Comparison of ENCODE assay signal across 19 cellular contexts in genomic region chr13:109036091-109036490, GRCh38.
DNase-seq lines count a peak whose midpoint lies in the region; FAIRE-seq and TF ChIP-seq lines count a peak whose summit lies in the region.
"Had no signal": no experiment of that assay in that cellular context is flagged by ENCODE, and none has a peak within 500 bp of the region (broad histone marks: within the 10 kb centered on the region; RNA-seq: fewer than 3 reads in every experiment).

No MANE protein-coding gene starts in this region.

- H3K27me3 Mint-ChIP-seq in neural crest cell (ENCODE audit: low read depth) (no peaks in the 10 kb centered on the region), glutamatergic neuron (ENCODE audit: unreplicated experiment) (peaks cover 1% of the 10 kb centered on the region)

- DNase-seq in astrocyte of the cerebellum (ENCODE audit: low read depth) (peak; percentile 5), fibroblast of mammary gland (ENCODE audit: low read depth) (peak; percentile 20), neural crest cell (ENCODE audit: low read depth, low spot score) (no peak), stromal cell of bone marrow (ENCODE audit: low read depth) (peak; percentile 2), glutamatergic neuron (no peak), NCI-H187 (lab: John Stamatoyannopoulos, UW) (no peak), kidney (no peak)
- DNase-seq: Caco-2; CD4-positive, CD25-positive, alpha-beta regulatory T cell; H9; Kasumi-1; NCI-H1105; NCI-H1694; NCI-H446 had no signal

- peak overlapping the region; percentile 51 for H3K27ac Mint-ChIP-seq in neural crest cell (ENCODE audit: unreplicated experiment)
- no peak overlapping the region for H3K27ac Mint-ChIP-seq in glutamatergic neuron (ENCODE audit: unreplicated experiment)
- H3K27ac Mint-ChIP-seq: B cell; CD4-positive, CD25-positive, alpha-beta regulatory T cell; H9; IgD-negative memory B cell had no signal

- no peaks in the 10 kb centered on the region for H3K9me3 ChIP-seq in kidney (ENCODE audit: control insufficient read depth in 1 of 2, low read length in 2 of 2)

- no peak for TF ChIP-seq CTCF in astrocyte of the cerebellum (IDR thresholded peaks at IDR 0.05; ENCODE audit: low read depth, low read length, missing control alignments)
- no peak for TF ChIP-seq CTCF in fibroblast of mammary gland (conservative IDR thresholded peaks at IDR 0.05; ENCODE audit: control insufficient read depth, insufficient read depth, low read depth, low read length)
- TF ChIP-seq CTCF in neural crest cell (conservative IDR thresholded peaks at IDR 0.05) = no peak
- TF ChIP-seq CTCF in glutamatergic neuron (IDR thresholded peaks at IDR 0.05; ENCODE audit: partially characterized antibody, unreplicated experiment) = no peak
- TF ChIP-seq CTCF in kidney (IDR thresholded peaks at IDR 0.05; ENCODE audit: borderline replicate concordance, extremely low read depth, insufficient read depth) = no peak

- in situ Hi-C loops in astrocyte of the cerebellum (cut with HindIII; ENCODE audit: low sequenced_read_pairs) = no loop called here

- intact Hi-C loops in kidney (cut with DNase I) = no loop called here

- H3K9ac ChIP-seq in kidney (ENCODE audit: low read length in 2 of 2) = no peak overlapping the region

- no peak overlapping the region for H3K4me3 Mint-ChIP-seq in neural crest cell
- H3K4me3 Mint-ChIP-seq in glutamatergic neuron (ENCODE audit: unreplicated experiment) = no peak overlapping the region
- H3K4me3 Mint-ChIP-seq: B cell; CD4-positive, CD25-positive, alpha-beta regulatory T cell; H9; IgD-negative memory B cell had no signal

- H3K27ac ChIP-seq in kidney (ENCODE audit: low read depth in 2 of 2, low read length in 2 of 2) = no peak overlapping the region
- H3K27ac ChIP-seq: HL-60, RWPE1 had no signal

- H3K4me1 Mint-ChIP-seq in neural crest cell (peaks cover 22% of the 10 kb centered on the region), glutamatergic neuron (ENCODE audit: low read depth, unreplicated experiment) (peaks cover 23% of the 10 kb centered on the region)
- H3K4me1 Mint-ChIP-seq: B cell; CD4-positive, CD25-positive, alpha-beta regulatory T cell; H9; IgD-negative memory B cell had no signal

- H3K4me1 ChIP-seq in kidney (ENCODE audit: control insufficient read depth in 1 of 2, insufficient read depth in 1 of 2, low read depth in 1 of 2, low read length in 2 of 2) = no peaks in the 10 kb centered on the region
- H3K4me1 ChIP-seq: Caco-2 had no signal

- H3K36me3 ChIP-seq in kidney (ENCODE audit: control insufficient read depth in 1 of 2, insufficient read depth in 2 of 2, low read length in 2 of 2) = no peaks in the 10 kb centered on the region

- no peaks in the 10 kb centered on the region for H3K36me3 Mint-ChIP-seq in neural crest cell (ENCODE audit: low read depth)
- H3K36me3 Mint-ChIP-seq in glutamatergic neuron (ENCODE audit: unreplicated experiment) = no peaks in the 10 kb centered on the region
- H3K36me3 Mint-ChIP-seq: CD4-positive, CD25-positive, alpha-beta regulatory T cell; IgD-negative memory B cell had no signal

- H3K4me3 ChIP-seq in astrocyte of the cerebellum (ENCODE audit: low read depth, low read length) = no peak overlapping the region
- no peak overlapping the region for H3K4me3 ChIP-seq in fibroblast of mammary gland (ENCODE audit: control insufficient read depth, low read depth, low read length)
- H3K4me3 ChIP-seq in kidney (ENCODE audit: low read length in 2 of 2) = no peak overlapping the region

- no peak for FAIRE-seq in kidney (lab: Jason Lieb, UNC)
- FAIRE-seq: HTR-8/SVneo had no signal

- peaks cover 3% of the 10 kb centered on the region for H3K9me3 Mint-ChIP-seq in neural crest cell
- H3K9me3 Mint-ChIP-seq in glutamatergic neuron (ENCODE audit: unreplicated experiment) = no peaks in the 10 kb centered on the region

Comparison
In these comparisons a context has a peak if more than half of its experiments do, and no peak if none do; other contexts are left out.
1. DNase-seq: peak in astrocyte of the cerebellum (single experiment), fibroblast of mammary gland (single experiment) and stromal cell of bone marrow (single experiment); none in neural crest cell (single experiment), glutamatergic neuron (single experiment), NCI-H187 (0 of 2) and kidney (single experiment).